Comparison of ENCODE assay signal across 22 cellular contexts in genomic region chr1:46810596-46810995, GRCh38. TPM values are rescaled to one million over a fixed set of nuclear protein-coding genes. Genes with fewer than 3 reads are reported as not detected.
"Had no signal": no experiment of that assay in that cellular context is flagged by ENCODE, and none has a peak within 500 bp of the region (broad histone marks: within the 10 kb centered on the region; RNA-seq: fewer than 3 reads in every experiment).

No MANE protein-coding gene starts in this region.

- H3K9me3 ChIP-seq: MG63, SJCRH30 had no signal

- H3K4me1 ChIP-seq: SJCRH30 had no signal

- H3K27me3 ChIP-seq: MG63, SJCRH30 had no signal

- DNase-seq: IMR-90, Karpas-422, KG1, MG63, NCI-H1092 treated with DMSO at 0.1 percent for 48 hours, NCI-H1436, NCI-H187, NCI-H2029, NCI-H2081 treated with DMSO at 0.1 percent for 48 hours, NCI-H2171, NCI-H226, NCI-H446, NCI-H510A, NCI-H524 treated with DMSO at 0.1 percent for 48 hours, NCI-H69, NCI-H774, SHP77 treated with DMSO at 0.1 percent for 48 hours, SJCRH30 had no signal

- H3K36me3 ChIP-seq: MG63, SJCRH30 had no signal

- H3K27ac ChIP-seq: RWPE1, SJCRH30 had no signal

- ATAC-seq: HepG2, SK-N-SH treated with all-trans-retinoic acid at 6 μM for 48 hours had no signal

- H3K4me3 ChIP-seq: MG63, SJCRH30 had no signal

RNA-seq across cellular contexts. Expression of gene CYP4B1, which starts 11.8 kb away (rescaled TPM):
- total RNA-seq: HepG2, HT1080, IMR-90, SJCRH30 had no signal
- polyA plus RNA-seq: IMR-90 had no signal
